ENCODE assay signal across 7 cellular contexts in the genomic region with DNA sequence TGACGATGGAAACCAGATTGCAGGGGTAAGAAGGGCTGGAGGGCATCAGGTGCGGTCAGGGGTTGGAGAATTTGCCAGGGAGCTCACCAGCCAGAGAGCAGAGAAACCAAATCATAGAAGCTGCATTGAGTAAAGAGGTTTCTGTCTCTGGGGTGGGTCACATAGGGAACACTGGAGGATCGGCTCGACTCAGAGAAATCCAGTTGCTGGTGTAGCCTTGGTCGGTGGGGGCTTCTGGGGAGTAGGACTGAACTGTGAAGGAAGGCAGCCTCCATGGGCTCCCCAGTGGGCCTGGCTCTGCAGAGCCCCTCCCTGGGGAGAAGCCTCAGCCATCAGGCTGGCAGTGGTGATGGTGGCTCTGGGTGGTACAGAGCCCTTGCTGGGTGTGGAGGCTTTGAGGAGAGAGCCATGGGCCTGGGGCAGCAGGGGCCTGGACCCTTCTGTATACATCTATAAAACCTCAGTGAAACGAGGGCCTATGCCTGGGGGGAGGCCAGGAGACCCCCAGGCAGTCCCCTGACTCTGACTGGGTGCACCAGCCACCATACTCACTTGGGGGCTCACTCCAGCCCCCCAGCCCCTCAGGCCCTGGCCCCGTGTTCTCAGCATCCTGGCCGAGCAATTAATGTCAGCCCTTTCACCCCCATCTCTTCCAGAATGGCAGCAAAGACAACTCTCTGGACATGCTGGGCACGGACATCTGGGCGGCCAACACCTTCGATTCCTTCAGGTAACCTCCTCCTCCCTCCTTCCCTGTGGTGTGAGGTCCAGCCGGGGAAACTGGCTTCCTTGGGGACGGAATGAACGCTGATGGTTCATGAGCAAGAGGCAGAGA.
"Had no signal": no experiment of that assay in that cellular context is flagged by ENCODE, and none has a peak within 500 bp of the region (broad histone marks: within the 10 kb centered on the region; RNA-seq: fewer than 3 reads in every experiment).

No MANE protein-coding gene starts in this region.

- H3K9me3 Mint-ChIP-seq: activated naive CD4-positive, alpha-beta T cell treated with anti-CD3 and anti-CD28 coated beads for 36 hours had no signal

- H3K27ac ChIP-seq: WERI-Rb-1 had no signal

- H3K4me3 ChIP-seq: lower lobe of right lung, tibial artery had no signal

- H3K4me1 Mint-ChIP-seq: central memory CD8-positive, alpha-beta T cell had no signal

- H3K27me3 ChIP-seq: tibial artery had no signal

- H3K27ac Mint-ChIP-seq: activated CD8-positive, alpha-beta T cell treated with anti-CD3 and anti-CD28 coated beads for 36 hours; activated naive CD4-positive, alpha-beta T cell treated with anti-CD3 and anti-CD28 coated beads for 36 hours; activated T-helper 1 cell treated with anti-CD3 and anti-CD28 coated beads, Interleukin-12 subunit alpha, Interleukin-12 subunit beta, Interleukin-2, Interleukin-4 antibody, amounts not matched to agents 30 ng/mL and 10 ng/mL and 1 ng/mL, durations not matched to agents 14 hours and 24 hours and 36 hours had no signal

- H3K4me3 Mint-ChIP-seq: activated CD8-positive, alpha-beta T cell treated with anti-CD3 and anti-CD28 coated beads for 36 hours; activated naive CD4-positive, alpha-beta T cell treated with anti-CD3 and anti-CD28 coated beads for 36 hours; activated T-helper 1 cell treated with anti-CD3 and anti-CD28 coated beads, Interleukin-12 subunit alpha, Interleukin-12 subunit beta, Interleukin-2, Interleukin-4 antibody, amounts not matched to agents 30 ng/mL and 10 ng/mL and 1 ng/mL, durations not matched to agents 14 hours and 24 hours and 36 hours; central memory CD8-positive, alpha-beta T cell had no signal

- H3K9me3 ChIP-seq: lower lobe of right lung, tibial artery had no signal
